Comparison of ENCODE assay signal across 29 cellular contexts in the genomic region with DNA sequence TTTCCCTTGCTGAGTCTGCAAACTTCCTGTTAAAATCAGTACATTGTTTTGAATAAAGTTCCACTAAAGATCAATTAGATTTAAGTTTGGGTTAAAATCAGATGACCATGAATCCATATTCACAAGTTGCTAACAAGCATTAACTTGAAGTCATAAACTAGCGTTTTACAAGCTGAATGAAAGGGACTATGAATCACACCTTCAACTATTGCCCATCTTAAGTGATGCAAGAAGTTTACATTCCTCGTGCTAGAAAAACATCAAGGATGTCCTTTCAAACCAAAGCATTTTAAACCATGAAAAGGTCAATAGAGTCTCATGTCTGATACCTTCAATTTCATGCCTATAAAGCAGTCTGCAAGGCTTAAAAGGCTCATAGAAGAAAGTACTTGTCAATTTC.
DNase-seq lines count a peak whose midpoint lies in the region; ATAC-seq and TF ChIP-seq lines count a peak whose summit lies in the region.
"Had no signal": no experiment of that assay in that cellular context is flagged by ENCODE, and none has a peak within 500 bp of the region (broad histone marks: within the 10 kb centered on the region; RNA-seq: fewer than 3 reads in every experiment).

No MANE protein-coding gene starts in this region.

- in situ Hi-C loops in G401 (cut with HindIII; ENCODE audit: low sequenced_read_pairs), result no loop called here

- H3K4me3 Mint-ChIP-seq in mesothelial cell of epicardium, result no peak overlapping the region
- H3K4me3 Mint-ChIP-seq: activated CD8-positive, alpha-beta memory T cell treated with anti-CD3 and anti-CD28 coated beads, Interleukin-2, amount 10 ng/mL, durations not matched to agents 7 days and 5 days; brain; nephron had no signal

- no peak overlapping the region for H3K4me2 ChIP-seq in hepatocyte

- H3K27me3 ChIP-seq in ACC112 (ENCODE audit: insufficient read depth, low read length), result no peaks in the 10 kb centered on the region
- H3K27me3 ChIP-seq in RWPE2 (ENCODE audit: insufficient read depth, poor library complexity, severe bottlenecking), result no peaks in the 10 kb centered on the region
- H3K27me3 ChIP-seq in hepatocyte, result no peaks in the 10 kb centered on the region
- H3K27me3 ChIP-seq: stomach had no signal

- H3K9me2 ChIP-seq in hepatocyte (replicated peaks; ENCODE audit: insufficient read depth), result no peaks in the 10 kb centered on the region

- WGBS in hepatocyte (ENCODE audit: low lambda C conversion rate, missing lambda C conversion rate), result 43% methylated on average over 2 of the region's 2 CpGs

- peak; percentile 74 for ATAC-seq in RWPE2 (ENCODE audit: low read depth)
- ATAC-seq: activated CD8-positive, alpha-beta memory T cell treated with anti-CD3 and anti-CD28 coated beads, Interleukin-2, amount 10 ng/mL, durations not matched to agents 7 days and 5 days; heart right ventricle had no signal

- H2AFZ ChIP-seq in ACC112 (ENCODE audit: low read length, unreplicated experiment) (peak overlapping the region; percentile 60), hepatocyte (no peak overlapping the region)

- no peaks in the 10 kb centered on the region for H4K20me1 ChIP-seq in hepatocyte (ENCODE audit: insufficient read depth, poor library complexity, severe bottlenecking)

- H3K4me1 Mint-ChIP-seq in mesothelial cell of epicardium, result no peaks in the 10 kb centered on the region
- H3K4me1 Mint-ChIP-seq: activated CD8-positive, alpha-beta memory T cell treated with anti-CD3 and anti-CD28 coated beads, Interleukin-2, amount 10 ng/mL, durations not matched to agents 7 days and 5 days; brain; nephron had no signal

- peak overlapping the region; percentile 17 for H3K27ac ChIP-seq in ACC112 (ENCODE audit: low read depth, low read length)
- peak overlapping the region; percentile 77 for H3K27ac ChIP-seq in RWPE2 (ENCODE audit: poor library complexity, severe bottlenecking)
- H3K27ac ChIP-seq in epithelial cell of prostate, result no peak overlapping the region
- no peak overlapping the region for H3K27ac ChIP-seq in hepatocyte
- H3K27ac ChIP-seq: heart right ventricle, SK-N-MC, stomach had no signal

- H3K36me3 Mint-ChIP-seq in mesothelial cell of epicardium, result no peaks in the 10 kb centered on the region
- H3K36me3 Mint-ChIP-seq: activated CD8-positive, alpha-beta memory T cell treated with anti-CD3 and anti-CD28 coated beads, Interleukin-2, amount 10 ng/mL, durations not matched to agents 7 days and 5 days; brain had no signal

- TF ChIP-seq CTCF in RWPE2 (IDR thresholded peaks at IDR 0.05; ENCODE audit: poor library complexity, severe bottlenecking) (no peak), hepatocyte (IDR thresholded peaks at IDR 0.05; ENCODE audit: poor library complexity) (no peak), mesothelial cell of epicardium (IDR thresholded peaks at IDR 0.05; ENCODE audit: unreplicated experiment) (no peak)

- H3K4me3 ChIP-seq in ACC112 (ENCODE audit: low read depth, low read length), result peak overlapping the region; percentile 47; the same call in 1 of the 2 replicates
- no peak overlapping the region for H3K4me3 ChIP-seq in RWPE2 (ENCODE audit: severe bottlenecking)
- no peak overlapping the region for H3K4me3 ChIP-seq in hepatocyte
- H3K4me3 ChIP-seq: heart right ventricle, lung, SK-N-MC, stomach had no signal

- no peaks in the 10 kb centered on the region for H3K9me3 ChIP-seq in RWPE2 (ENCODE audit: severe bottlenecking)
- no peaks in the 10 kb centered on the region for H3K9me3 ChIP-seq in hepatocyte (ENCODE audit: low read depth)
- H3K9me3 ChIP-seq: heart right ventricle, stomach had no signal

- H3K79me2 ChIP-seq in ACC112 (ENCODE audit: control insufficient read depth, insufficient read depth, low read length, unreplicated experiment) (no peaks in the 10 kb centered on the region), hepatocyte (no peaks in the 10 kb centered on the region)

- H3K4me1 ChIP-seq in ACC112 (ENCODE audit: control insufficient read depth, insufficient read depth, low read length, unreplicated experiment) (peaks cover 35% of the 10 kb centered on the region), RWPE2 (ENCODE audit: insufficient read depth, poor library complexity, severe bottlenecking) (peaks cover 34% of the 10 kb centered on the region), hepatocyte (ENCODE audit: insufficient read depth) (no peaks in the 10 kb centered on the region)
- H3K4me1 ChIP-seq: heart right ventricle, stomach had no signal

- no peaks in the 10 kb centered on the region for H3K9me3 Mint-ChIP-seq in mesothelial cell of epicardium
- H3K9me3 Mint-ChIP-seq: brain, nephron had no signal

- no peak for DNase-seq in RWPE2 (ENCODE audit: low spot score)
- peak; percentile 56 for DNase-seq in epithelial cell of prostate (ENCODE audit: low read depth, low spot score)
- peak; percentile 4 for DNase-seq in hepatocyte (ENCODE audit: low spot score)
- no peak for DNase-seq in T-helper 9 cell
- DNase-seq in MV-4-11 (lab: John Stamatoyannopoulos, UW), result no peak
- DNase-seq in mesothelial cell of epicardium (ENCODE audit: low spot score in 2 of 2, unreplicated experiment in 2 of 2), result no peak
- DNase-seq in G401 (ENCODE audit: low spot score), result no peak
- DNase-seq: 8988T; activated CD4-positive, alpha-beta T cell treated with anti-CD3 and anti-CD28 coated beads, Interleukin-2, amount 50 U/mL, for 4 hours; activated CD4-positive, CD25-positive, alpha-beta regulatory T cell; activated CD8-positive, alpha-beta memory T cell treated with anti-CD3 and anti-CD28 coated beads, Interleukin-2, amount 10 ng/mL, durations not matched to agents 7 days and 5 days; activated gamma-delta T cell treated with Interleukin-2 at 50 U/mL for 16 hours; activated T-cell treated with anti-CD3 and anti-CD28 coated beads, Interleukin-2, amount 50 U/mL, for 48 hours; DND-41; heart right ventricle; KBM-7; kidney glomerular epithelial cell; MM.1S; NCI-H1930; NCI-H2171 treated with DMSO at 0.1 percent for 48 hours; NCI-H510A; stimulated activated CD8-positive, alpha-beta memory T cell treated with anti-CD3 and anti-CD28 coated beads, Interleukin-4, amount 100 ng/mL, for 48 hours; stomach; T-helper 1 cell had no signal

- H3K27ac Mint-ChIP-seq in mesothelial cell of epicardium, result no peak overlapping the region
- H3K27ac Mint-ChIP-seq: activated CD8-positive, alpha-beta memory T cell treated with anti-CD3 and anti-CD28 coated beads, Interleukin-2, amount 10 ng/mL, durations not matched to agents 7 days and 5 days; brain; nephron had no signal

- no peaks in the 10 kb centered on the region for H3K36me3 ChIP-seq in ACC112 (ENCODE audit: insufficient read depth, low read length)
- no peaks in the 10 kb centered on the region for H3K36me3 ChIP-seq in RWPE2 (ENCODE audit: low read depth)
- no peaks in the 10 kb centered on the region for H3K36me3 ChIP-seq in hepatocyte (replicated peaks; ENCODE audit: insufficient read depth, low read depth)
- H3K36me3 ChIP-seq: heart right ventricle, stomach had no signal

- H3K27me3 Mint-ChIP-seq in mesothelial cell of epicardium (ENCODE audit: low read depth), result peaks cover 6% of the 10 kb centered on the region
- H3K27me3 Mint-ChIP-seq: activated CD8-positive, alpha-beta memory T cell treated with anti-CD3 and anti-CD28 coated beads, Interleukin-2, amount 10 ng/mL, durations not matched to agents 7 days and 5 days; brain had no signal

Comparison
In these comparisons a context has a peak if more than half of its experiments do, and no peak if none do; other contexts are left out.
1. H3K27ac ChIP-seq: peak in ACC112 (single experiment) and RWPE2 (single experiment); none in epithelial cell of prostate (single experiment) and hepatocyte (single experiment).
2. DNase-seq: peak in epithelial cell of prostate (single experiment) and hepatocyte (single experiment); none in RWPE2 (single experiment), T-helper 9 cell (single experiment), MV-4-11 (single experiment), mesothelial cell of epicardium (0 of 2) and G401 (single experiment).